In the genomic region with DNA sequence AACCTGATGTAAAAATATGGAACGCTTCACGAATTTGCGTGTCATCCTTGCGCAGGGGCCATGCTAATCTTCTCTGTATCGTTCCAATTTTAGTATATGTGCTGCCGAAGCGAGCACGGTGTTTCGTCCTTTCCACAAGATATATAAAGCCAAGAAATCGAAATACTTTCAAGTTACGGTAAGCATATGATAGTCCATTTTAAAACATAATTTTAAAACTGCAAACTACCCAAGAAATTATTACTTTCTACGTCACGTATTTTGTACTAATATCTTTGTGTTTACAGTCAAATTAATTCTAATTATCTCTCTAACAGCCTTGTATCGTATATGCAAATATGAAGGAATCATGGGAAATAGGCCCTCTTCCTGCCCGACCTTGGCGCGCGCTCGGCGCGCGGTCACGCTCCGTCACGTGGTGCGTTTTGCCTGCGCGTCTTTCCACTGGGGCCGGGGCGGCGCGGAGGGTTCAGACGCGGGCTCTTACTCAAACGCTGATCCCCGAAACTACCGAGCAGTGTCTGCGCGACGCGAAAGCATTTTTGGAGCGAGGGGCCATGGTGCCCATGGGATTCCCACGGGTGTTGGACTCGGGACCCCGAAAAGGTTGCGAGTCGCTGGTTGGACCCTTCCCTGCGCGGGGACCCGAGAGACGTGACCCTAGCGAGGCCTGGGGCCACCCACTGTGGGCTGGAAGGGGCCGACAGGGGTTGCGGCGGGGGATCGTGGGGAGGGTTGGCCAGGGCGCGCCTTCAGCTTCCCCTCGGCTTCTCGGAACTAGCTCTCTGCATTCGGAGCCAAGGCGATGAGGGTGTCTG, we compare ENCODE assay signal across 8 cellular contexts. TPM values are rescaled to one million over a fixed set of nuclear protein-coding genes. Genes with fewer than 3 reads are reported as not detected.
DNase-seq lines count a peak whose midpoint lies in the region; ATAC-seq, FAIRE-seq and TF ChIP-seq lines count a peak whose summit lies in the region.

A gene (minus strand): TSS at position 117 of the 818 bp plus-strand sequence.

- 0 to 1% methylated on average over 56 to 62 of the region's 62 CpGs for WGBS in pancreas, 2 donors

- H3K27me3 Mint-ChIP-seq in activated naive CD8-positive, alpha-beta T cell treated with anti-CD3 and anti-CD28 coated beads, Interleukin-2, amount 50 U/mL, for 24 hours, result peaks cover 20% of the 10 kb centered on the region

- peaks cover 33% of the 10 kb centered on the region for H3K4me1 Mint-ChIP-seq in activated naive CD8-positive, alpha-beta T cell treated with anti-CD3 and anti-CD28 coated beads, Interleukin-2, amount 50 U/mL, for 24 hours

- H3K36me3 ChIP-seq in SU-DHL-6 (ENCODE audit: low read length) (no peaks in the 10 kb centered on the region), pancreas (no peaks in the 10 kb centered on the region), tibial artery (no peaks in the 10 kb centered on the region)

- peak; percentile 80 for FAIRE-seq in pancreas (lab: Jason Lieb, UNC)

- H3K4me1 ChIP-seq in pancreas (peaks cover 0 to 14% (median 4%) of the 10 kb centered on the region in 3 donors), tibial artery (peaks cover 0 to 36% (median 23%) of the 10 kb centered on the region in 4 donors)

- H3K27ac ChIP-seq in SU-DHL-6 (ENCODE audit: low read depth, low read length) (peak within 1 kb of the TSS; percentile 71), pancreas (peak within 1 kb of the TSS; percentile 91 to 99 (median 96)), tibial artery (peak within 1 kb of the TSS; percentile 94 to 98)

- H3K9me3 ChIP-seq in SU-DHL-6 (ENCODE audit: insufficient read depth, low read length) (no peaks in the 10 kb centered on the region), pancreas (no peaks in the 10 kb centered on the region), tibial artery (no peaks in the 10 kb centered on the region)

- TF ChIP-seq CTCF in GM12864 (IDR thresholded peaks at IDR 0.05; ENCODE audit: low read depth, low read length, missing control alignments), result no peak
- TF ChIP-seq CTCF in SU-DHL-6 (IDR thresholded peaks at IDR 0.05; ENCODE audit: insufficient read depth, low read length, poor library complexity, severe bottlenecking), result no peak
- no peak for TF ChIP-seq CTCF in pancreas (IDR thresholded peaks at IDR 0.05)
- TF ChIP-seq CTCF in tibial artery (IDR thresholded peaks at IDR 0.05), result no peak

- no peaks in the 10 kb centered on the region for H3K79me2 ChIP-seq in SU-DHL-6 (ENCODE audit: insufficient read depth, low read length)

- no peaks in the 10 kb centered on the region for H3K9me2 ChIP-seq in SU-DHL-6 (replicated peaks; ENCODE audit: insufficient read depth, low read length)

- peak within 1 kb of the TSS; percentile 86 for H3K9ac ChIP-seq in SU-DHL-6 (ENCODE audit: low read length)

- H4K20me1 ChIP-seq in SU-DHL-6 (ENCODE audit: low read depth, low read length), result no peaks in the 10 kb centered on the region

- H3K4me3 Mint-ChIP-seq in activated naive CD8-positive, alpha-beta T cell treated with anti-CD3 and anti-CD28 coated beads, Interleukin-2, amount 50 U/mL, for 24 hours, result peak within 1 kb of the TSS; percentile 85

- ATAC-seq in HG02759 (IDR thresholded peaks at IDR 0.05; ENCODE audit: unreplicated experiment), result peak; percentile 89
- ATAC-seq in activated naive CD8-positive, alpha-beta T cell treated with anti-CD3 and anti-CD28 coated beads, Interleukin-2, amount 50 U/mL, for 24 hours, result peak; percentile 90
- peak; percentile 94 for ATAC-seq in Right ventricle myocardium inferior
- peak; percentile 88 to 95 (median 93) for ATAC-seq in pancreas

- H3K27me3 ChIP-seq in SU-DHL-6 (ENCODE audit: low read length), result no peaks in the 10 kb centered on the region
- H3K27me3 ChIP-seq in pancreas, result no peaks in the 10 kb centered on the region
- H3K27me3 ChIP-seq in tibial artery, result peaks cover 0 to 8% of the 10 kb centered on the region in 2 donors

- no peaks in the 10 kb centered on the region for H3F3A ChIP-seq in SU-DHL-6 (ENCODE audit: insufficient read depth)

- peak within 1 kb of the TSS; percentile 64 for H3K4me3 ChIP-seq in GM12864 (ENCODE audit: low read depth, low read length)
- H3K4me3 ChIP-seq in SU-DHL-6 (ENCODE audit: insufficient read depth, low read length, poor library complexity, severe bottlenecking), result peak within 1 kb of the TSS; percentile 76
- peak within 1 kb of the TSS; percentile 82 to 95 (median 93) for H3K4me3 ChIP-seq in pancreas
- peak within 1 kb of the TSS; percentile 89 to 98 for H3K4me3 ChIP-seq in tibial artery

- peak within 1 kb of the TSS; percentile 95 for H2AFZ ChIP-seq in SU-DHL-6 (ENCODE audit: low read depth, low read length, severe bottlenecking)

- DNase-seq in GM12864 (ENCODE audit: low read depth), result peak; percentile 87
- DNase-seq in NCI-H1417 (lab: John Stamatoyannopoulos, UW), result peak; percentile 92 to 99 (median 93)
- DNase-seq in activated naive CD8-positive, alpha-beta T cell treated with anti-CD3 and anti-CD28 coated beads, Interleukin-2, amount 50 U/mL, for 24 hours, result peak; percentile 94
- peak; percentile 97 for DNase-seq in Right ventricle myocardium inferior (ENCODE audit: missing footprints)
- DNase-seq in pancreas, result peak; percentile 90 to 96 (median 93)
- DNase-seq in tibial artery, result peak; percentile 94 to 97

- intact Hi-C loops in Right ventricle myocardium inferior (cut with DNase I), result loop anchor here (5.0 kb wide), 3 partner anchors 318 to 893 kb away; a partner anchor contains a TSS
- intact Hi-C loops in pancreas (cut with DNase I), result loop anchor here in 2 of 3 donors (5.0 to 10.0 kb wide), 2 partner anchors 375 to 893 kb away; no protein-coding TSS in a partner anchor
- intact Hi-C loops in tibial artery (cut with DNase I; ENCODE audit: low total_unique reads), result loop anchor here (5.0 to 10.0 kb wide), 2 partner anchors 295 to 318 kb away; a partner anchor contains a TSS

- H3K27ac Mint-ChIP-seq in activated naive CD8-positive, alpha-beta T cell treated with anti-CD3 and anti-CD28 coated beads, Interleukin-2, amount 50 U/mL, for 24 hours, result peak within 1 kb of the TSS; percentile 98

- H3K4me2 ChIP-seq in SU-DHL-6 (ENCODE audit: low read depth, low read length, poor library complexity, severe bottlenecking), result peak within 1 kb of the TSS; percentile 66

- H3K36me3 Mint-ChIP-seq in activated naive CD8-positive, alpha-beta T cell treated with anti-CD3 and anti-CD28 coated beads, Interleukin-2, amount 50 U/mL, for 24 hours (ENCODE audit: low read depth), result peaks cover 4% of the 10 kb centered on the region

- no peaks in the 10 kb centered on the region for H3K9me3 Mint-ChIP-seq in activated naive CD8-positive, alpha-beta T cell treated with anti-CD3 and anti-CD28 coated beads, Interleukin-2, amount 50 U/mL, for 24 hours

RNA-seq across cellular contexts. Expression of the gene that starts here (rescaled TPM):
- total RNA-seq in Right ventricle myocardium inferior, result not detected
- total RNA-seq in pancreas, result not detected
- not detected for polyA plus RNA-seq in pancreas

Comparison
In these comparisons a context has a peak if more than half of its experiments do, and no peak if none do; other contexts are left out.
1. Peak in every context shown above with its lines: DNase-seq, ATAC-seq, H3K4me3 ChIP-seq and H3K27ac ChIP-seq.
2. Peak in DNase-seq and ATAC-seq in Right ventricle myocardium inferior; RNA of the gene not detected or under 1 TPM.
3. Peak in DNase-seq, ATAC-seq, H3K4me3 ChIP-seq and H3K27ac ChIP-seq in pancreas; RNA of the gene not detected or under 1 TPM.